ENCODE assay signal across 1 cellular context in the genomic region with DNA sequence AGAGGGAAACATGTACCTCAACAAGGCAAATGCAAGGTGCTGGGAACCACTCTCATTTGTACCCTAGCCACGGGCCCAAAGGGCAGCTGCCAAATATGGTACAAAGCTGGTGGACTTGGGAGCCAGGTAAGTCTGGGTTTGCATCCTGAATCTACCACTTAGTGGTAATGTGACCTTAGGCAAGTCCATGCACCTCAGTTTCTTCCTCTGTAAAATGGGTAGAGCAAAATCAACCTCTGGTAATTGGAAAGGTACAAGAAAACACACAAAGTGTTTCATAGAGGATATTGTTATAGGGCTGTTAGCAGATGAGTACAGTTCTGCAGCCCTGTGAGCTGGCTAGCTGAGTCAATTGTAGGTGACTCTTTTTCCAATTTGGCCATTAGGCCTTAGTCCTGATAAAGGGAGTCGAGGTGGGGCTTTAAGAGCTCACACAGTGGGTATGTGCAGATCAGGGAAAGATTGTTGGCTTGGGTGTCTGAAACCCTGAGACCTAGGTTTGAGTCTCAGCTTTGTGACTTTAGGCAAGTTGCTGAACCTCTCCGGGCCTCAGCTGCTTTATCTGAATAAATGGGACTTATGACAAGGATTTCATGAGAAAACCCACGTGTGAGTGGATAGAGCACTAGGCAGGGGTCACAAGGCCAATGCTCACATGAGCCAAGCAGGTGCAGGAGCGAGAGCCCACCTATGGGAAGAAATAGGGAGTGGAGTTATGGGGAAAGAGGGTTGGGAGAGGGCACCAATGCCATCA.
TF ChIP-seq lines count a peak whose summit lies in the region.

No MANE protein-coding gene starts in this region.

TF ChIP-seq in K562, 482 proteins besides CTCF, POLR2A, EP300 and RAD21:
- TF ChIP-seq, protein P1, sequence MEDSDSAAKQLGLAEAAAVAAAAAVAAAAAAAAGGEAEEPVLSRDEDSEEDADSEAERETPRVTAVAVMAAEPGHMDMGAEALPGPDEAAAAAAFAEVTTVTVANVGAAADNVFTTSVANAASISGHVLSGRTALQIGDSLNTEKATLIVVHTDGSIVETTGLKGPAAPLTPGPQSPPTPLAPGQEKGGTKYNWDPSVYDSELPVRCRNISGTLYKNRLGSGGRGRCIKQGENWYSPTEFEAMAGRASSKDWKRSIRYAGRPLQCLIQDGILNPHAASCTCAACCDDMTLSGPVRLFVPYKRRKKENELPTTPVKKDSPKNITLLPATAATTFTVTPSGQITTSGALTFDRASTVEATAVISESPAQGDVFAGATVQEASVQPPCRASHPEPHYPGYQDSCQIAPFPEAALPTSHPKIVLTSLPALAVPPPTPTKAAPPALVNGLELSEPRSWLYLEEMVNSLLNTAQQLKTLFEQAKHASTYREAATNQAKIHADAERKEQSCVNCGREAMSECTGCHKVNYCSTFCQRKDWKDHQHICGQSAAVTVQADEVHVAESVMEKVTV (CRISPR knock-in tag; IDR thresholded peaks at IDR 0.05): no peak
- TF ChIP-seq SMARCA5 (IDR thresholded peaks at IDR 0.05) (no peak), KDM1A (IDR thresholded peaks at IDR 0.05) (peak in 1 of 2 experiments; percentile 36; a peak in 1 of 4 replicates), BCOR (IDR thresholded peaks at IDR 0.05) (peak; percentile 31; the same call in 1 of the 2 replicates), DPF2 (IDR thresholded peaks at IDR 0.05) (no peak), NCOA2 (IDR thresholded peaks at IDR 0.05; ENCODE audit: partially characterized antibody in 2 of 2) (no peak), RBM25 (IDR thresholded peaks at IDR 0.05; ENCODE audit: low read depth, low read length, severe bottlenecking) (peak; percentile 70), ZNF282 (CRISPR knock-in tag; IDR thresholded peaks at IDR 0.05) (no peak), MAFK (IDR thresholded peaks at IDR 0.05; ENCODE audit: low read length) (no peak), ESRRA (IDR thresholded peaks at IDR 0.05; ENCODE audit: borderline replicate concordance, low read depth) (peak; percentile 61; the same call in 1 of the 2 replicates), ZNF764 (CRISPR knock-in tag; IDR thresholded peaks at IDR 0.05; ENCODE audit: low read depth) (no peak), ZNF165 (CRISPR knock-in tag; IDR thresholded peaks at IDR 0.05; ENCODE audit: borderline replicate concordance) (no peak), NFIC (IDR thresholded peaks at IDR 0.05) (no peak)
- TF ChIP-seq, protein P2, sequence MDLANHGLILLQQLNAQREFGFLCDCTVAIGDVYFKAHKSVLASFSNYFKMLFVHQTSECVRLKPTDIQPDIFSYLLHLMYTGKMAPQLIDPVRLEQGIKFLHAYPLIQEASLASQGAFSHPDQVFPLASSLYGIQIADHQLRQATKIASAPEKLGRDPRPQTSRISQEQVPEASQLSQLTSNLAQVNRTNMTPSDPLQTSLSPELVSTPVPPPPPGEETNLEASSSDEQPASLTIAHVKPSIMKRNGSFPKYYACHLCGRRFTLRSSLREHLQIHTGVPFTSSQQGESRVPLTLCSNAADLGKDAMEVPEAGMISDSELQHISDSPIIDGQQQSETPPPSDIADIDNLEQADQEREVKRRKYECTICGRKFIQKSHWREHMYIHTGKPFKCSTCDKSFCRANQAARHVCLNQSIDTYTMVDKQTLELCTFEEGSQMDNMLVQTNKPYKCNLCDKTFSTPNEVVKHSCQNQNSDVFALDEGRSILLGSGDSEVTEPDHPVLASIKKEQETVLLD (IDR thresholded peaks at IDR 0.05): no peak
